1 cellular context compared by ENCODE assay signal in genomic region chr9:137114613-137115393, GRCh38.
A peak's percentile ranks its signal among the peaks of the same experiment; 100 is the strongest.
TF ChIP-seq lines count a peak whose summit lies in the region.

Gene DPP7 (minus strand): TSS chr9:137114733. CDS start chr9:137114713, 20 bp downstream.

TF ChIP-seq in K562, 482 proteins besides CTCF, POLR2A, EP300 and RAD21 (continued from another document and continues in another):
- TF ChIP-seq, protein P1, sequence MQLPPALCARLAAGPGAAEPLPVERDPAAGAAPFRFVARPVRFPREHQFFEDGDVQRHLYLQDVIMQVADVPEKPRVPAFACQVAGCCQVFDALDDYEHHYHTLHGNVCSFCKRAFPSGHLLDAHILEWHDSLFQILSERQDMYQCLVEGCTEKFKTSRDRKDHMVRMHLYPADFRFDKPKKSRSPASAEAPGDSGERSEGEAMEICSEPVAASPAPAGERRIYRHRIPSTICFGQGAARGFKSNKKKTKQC (CRISPR knock-in tag; IDR thresholded peaks at IDR 0.05): peak; percentile 76; the same call in 1 of the 2 replicates
- TF ChIP-seq SAFB2 (IDR thresholded peaks at IDR 0.05; ENCODE audit: borderline replicate concordance, low read depth, low read length, severe bottlenecking): no peak
- TF ChIP-seq MAFF (IDR thresholded peaks at IDR 0.05; ENCODE audit: low read length): no peak
- no peak for TF ChIP-seq SMARCC2 (IDR thresholded peaks at IDR 0.05; ENCODE audit: low read depth)
- TF ChIP-seq KLF6 (CRISPR knock-in tag; IDR thresholded peaks at IDR 0.05; ENCODE audit: borderline replicate concordance): no peak
- no peak; the same call in 1 of the 2 replicates for TF ChIP-seq ZNF324 (CRISPR knock-in tag; IDR thresholded peaks at IDR 0.05)
- TF ChIP-seq SLC30A9 (CRISPR knock-in tag; IDR thresholded peaks at IDR 0.05): no peak
- no peak for TF ChIP-seq MTA1 (IDR thresholded peaks at IDR 0.05; ENCODE audit: borderline replicate concordance)
- no peak for TF ChIP-seq KAT8 (IDR thresholded peaks at IDR 0.05; ENCODE audit: low read depth)
- TF ChIP-seq ATF6 (CRISPR knock-in tag; IDR thresholded peaks at IDR 0.05): no peak
- TF ChIP-seq, protein P2, sequence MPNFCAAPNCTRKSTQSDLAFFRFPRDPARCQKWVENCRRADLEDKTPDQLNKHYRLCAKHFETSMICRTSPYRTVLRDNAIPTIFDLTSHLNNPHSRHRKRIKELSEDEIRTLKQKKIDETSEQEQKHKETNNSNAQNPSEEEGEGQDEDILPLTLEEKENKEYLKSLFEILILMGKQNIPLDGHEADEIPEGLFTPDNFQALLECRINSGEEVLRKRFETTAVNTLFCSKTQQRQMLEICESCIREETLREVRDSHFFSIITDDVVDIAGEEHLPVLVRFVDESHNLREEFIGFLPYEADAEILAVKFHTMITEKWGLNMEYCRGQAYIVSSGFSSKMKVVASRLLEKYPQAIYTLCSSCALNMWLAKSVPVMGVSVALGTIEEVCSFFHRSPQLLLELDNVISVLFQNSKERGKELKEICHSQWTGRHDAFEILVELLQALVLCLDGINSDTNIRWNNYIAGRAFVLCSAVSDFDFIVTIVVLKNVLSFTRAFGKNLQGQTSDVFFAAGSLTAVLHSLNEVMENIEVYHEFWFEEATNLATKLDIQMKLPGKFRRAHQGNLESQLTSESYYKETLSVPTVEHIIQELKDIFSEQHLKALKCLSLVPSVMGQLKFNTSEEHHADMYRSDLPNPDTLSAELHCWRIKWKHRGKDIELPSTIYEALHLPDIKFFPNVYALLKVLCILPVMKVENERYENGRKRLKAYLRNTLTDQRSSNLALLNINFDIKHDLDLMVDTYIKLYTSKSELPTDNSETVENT (CRISPR knock-in tag; IDR thresholded peaks at IDR 0.05): peak; percentile 83
- no peak for TF ChIP-seq COPS2 (conservative IDR thresholded peaks at IDR 0.05)
- peak in 2 of 3 experiments; percentile 52 to 60 for TF ChIP-seq YY1 (IDR thresholded peaks at IDR 0.05; ENCODE audit: borderline replicate concordance in 1 of 3, control insufficient read depth in 1 of 3, extremely low read depth in 1 of 3, insufficient read depth in 3 of 3, insufficient read length in 1 of 3, insufficient replicate concordance in 2 of 3, low read depth in 1 of 3, low read length in 2 of 3)
- peak; percentile 84 for TF ChIP-seq SAP30 (IDR thresholded peaks at IDR 0.05; ENCODE audit: borderline replicate concordance, insufficient read depth, low read depth, low read length, poor library complexity, severe bottlenecking)
- no peak for TF ChIP-seq ZNF124 (CRISPR knock-in tag; IDR thresholded peaks at IDR 0.05)
- peak; percentile 76; the same call in 1 of the 2 replicates for TF ChIP-seq E2F3 (CRISPR knock-in tag; IDR thresholded peaks at IDR 0.05)
- TF ChIP-seq ZC3H11A (IDR thresholded peaks at IDR 0.05; ENCODE audit: low read depth, low read length): no peak
- no peak for TF ChIP-seq SMAD2 (IDR thresholded peaks at IDR 0.05; ENCODE audit: low read depth, low read length)
- 0 out of 2 replicates have a peak, but pooled peaks have one; percentile 43 for TF ChIP-seq ERF (CRISPR knock-in tag; IDR thresholded peaks at IDR 0.05)
- TF ChIP-seq NFE2L1 (tag; IDR thresholded peaks at IDR 0.05; ENCODE audit: borderline replicate concordance, low read depth): no peak
- no peak for TF ChIP-seq TAF7 (tag; IDR thresholded peaks at IDR 0.05)
- TF ChIP-seq CREB3L1 (IDR thresholded peaks at IDR 0.05; ENCODE audit: borderline replicate concordance, low read depth): 0 out of 2 replicates have a peak, but pooled peaks have one; percentile 34
- no peak for TF ChIP-seq SIX5 (IDR thresholded peaks at IDR 0.05; ENCODE audit: borderline replicate concordance in 1 of 2, insufficient read depth in 1 of 2, low read depth in 1 of 2, low read length in 2 of 2)
- TF ChIP-seq, protein P3, sequence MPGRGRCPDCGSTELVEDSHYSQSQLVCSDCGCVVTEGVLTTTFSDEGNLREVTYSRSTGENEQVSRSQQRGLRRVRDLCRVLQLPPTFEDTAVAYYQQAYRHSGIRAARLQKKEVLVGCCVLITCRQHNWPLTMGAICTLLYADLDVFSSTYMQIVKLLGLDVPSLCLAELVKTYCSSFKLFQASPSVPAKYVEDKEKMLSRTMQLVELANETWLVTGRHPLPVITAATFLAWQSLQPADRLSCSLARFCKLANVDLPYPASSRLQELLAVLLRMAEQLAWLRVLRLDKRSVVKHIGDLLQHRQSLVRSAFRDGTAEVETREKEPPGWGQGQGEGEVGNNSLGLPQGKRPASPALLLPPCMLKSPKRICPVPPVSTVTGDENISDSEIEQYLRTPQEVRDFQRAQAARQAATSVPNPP (IDR thresholded peaks at IDR 0.05; ENCODE audit: borderline replicate concordance, insufficient read depth, insufficient read length): no peak
- TF ChIP-seq MEIS2 (IDR thresholded peaks at IDR 0.05; ENCODE audit: partially characterized antibody): no peak
- TF ChIP-seq RNF2 (IDR thresholded peaks at IDR 0.05): no peak
- peak; percentile 78 for TF ChIP-seq HNRNPL (IDR thresholded peaks at IDR 0.05; ENCODE audit: low read depth, low read length)
- TF ChIP-seq SPI1 (IDR thresholded peaks at IDR 0.05; ENCODE audit: borderline replicate concordance, low read depth, low read length): no peak
- no peak for TF ChIP-seq ARNT (IDR thresholded peaks at IDR 0.05)
- no peak for TF ChIP-seq ZNF232 (CRISPR knock-in tag; IDR thresholded peaks at IDR 0.05)
- TF ChIP-seq HINFP (tag; conservative IDR thresholded peaks at IDR 0.05; ENCODE audit: low read depth): no peak
- TF ChIP-seq, protein P4, sequence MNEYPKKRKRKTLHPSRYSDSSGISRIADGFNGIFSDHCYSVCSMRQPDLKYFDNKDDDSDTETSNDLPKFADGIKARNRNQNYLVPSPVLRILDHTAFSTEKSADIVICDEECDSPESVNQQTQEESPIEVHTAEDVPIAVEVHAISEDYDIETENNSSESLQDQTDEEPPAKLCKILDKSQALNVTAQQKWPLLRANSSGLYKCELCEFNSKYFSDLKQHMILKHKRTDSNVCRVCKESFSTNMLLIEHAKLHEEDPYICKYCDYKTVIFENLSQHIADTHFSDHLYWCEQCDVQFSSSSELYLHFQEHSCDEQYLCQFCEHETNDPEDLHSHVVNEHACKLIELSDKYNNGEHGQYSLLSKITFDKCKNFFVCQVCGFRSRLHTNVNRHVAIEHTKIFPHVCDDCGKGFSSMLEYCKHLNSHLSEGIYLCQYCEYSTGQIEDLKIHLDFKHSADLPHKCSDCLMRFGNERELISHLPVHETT (CRISPR knock-in tag; conservative IDR thresholded peaks at IDR 0.05 in 1 of 2, IDR thresholded peaks at IDR 0.05 in 1 of 2): 0 out of 4 replicates have a peak, but pooled peaks of 1 of the 2 experiments have one; percentile 39
- no peak for TF ChIP-seq ZNF609 (CRISPR knock-in tag; IDR thresholded peaks at IDR 0.05; ENCODE audit: borderline replicate concordance)
